In genomic region chr19:58261968-58262921, GRCh38 we compare ENCODE assay signal across 15 cellular contexts. TPM values are rescaled to one million over a fixed set of nuclear protein-coding genes. Genes with fewer than 3 reads are reported as not detected.
DNase-seq lines count a peak whose midpoint lies in the region; ATAC-seq, FAIRE-seq and TF ChIP-seq lines count a peak whose summit lies in the region.
"Had no signal": no experiment of that assay in that cellular context is flagged by ENCODE, and none has a peak within 500 bp of the region (broad histone marks: within the 10 kb centered on the region; RNA-seq: fewer than 3 reads in every experiment).

No MANE protein-coding gene starts in this region.

- H3K9me1 ChIP-seq in K562 (ENCODE audit: control insufficient read depth, insufficient read depth, low read length) = no peaks in the 10 kb centered on the region

- H3K9me3 ChIP-seq in CD8-positive, alpha-beta T cell (ENCODE audit: low read length) = peaks cover 70% of the 10 kb centered on the region
- H3K9me3 ChIP-seq in K562 (replicated peaks; ENCODE audit: control insufficient read depth, insufficient read depth, low read depth, low read length) = peaks cover 86% of the 10 kb centered on the region
- H3K9me3 ChIP-seq in mucosa of stomach (ENCODE audit: control insufficient read depth, low read length) = peaks cover 83% of the 10 kb centered on the region
- peaks cover 0 to 52% (median 15%) of the 10 kb centered on the region in 4 donors for H3K9me3 ChIP-seq in pancreas

- no peaks in the 10 kb centered on the region for H3K4me1 Mint-ChIP-seq in CD8-positive, alpha-beta T cell (ENCODE audit: low read depth)

- TF ChIP-seq EP300 in K562 (IDR thresholded peaks at IDR 0.05; ENCODE audit: low read length) = no peak

- peaks cover 24% of the 10 kb centered on the region for H3K9me3 Mint-ChIP-seq in CD8-positive, alpha-beta T cell

- TF ChIP-seq CTCF in CD8-positive, alpha-beta T cell (IDR thresholded peaks at IDR 0.05) = no peak
- TF ChIP-seq CTCF in K562 (IDR thresholded peaks at IDR 0.05 in 2 of 3, conservative IDR thresholded peaks at IDR 0.05 in 1 of 3; ENCODE audit: insufficient read depth in 2 of 3, low read depth in 1 of 3, low read length in 3 of 3) (no peak), omental fat pad (IDR thresholded peaks at IDR 0.05) (no peak), GM10266 (IDR thresholded peaks at IDR 0.05; ENCODE audit: control insufficient read depth, insufficient read depth, low read depth, missing control alignments) (no peak), pancreas (IDR thresholded peaks at IDR 0.05) (no peak)

- H3K4me2 ChIP-seq in K562 (ENCODE audit: insufficient read depth, low read length) = no peak overlapping the region

- no peak overlapping the region for H3K9ac ChIP-seq in K562 (ENCODE audit: insufficient read depth in 1 of 2, low read depth in 2 of 2, low read length in 2 of 2)
- H3K9ac ChIP-seq in mucosa of stomach (ENCODE audit: low read length) = no peak overlapping the region

- no peak overlapping the region for H3K4me3 Mint-ChIP-seq in CD8-positive, alpha-beta T cell

- TF ChIP-seq RAD21 in K562 (CRISPR knock-in tag; conservative IDR thresholded peaks at IDR 0.05 in 1 of 2, IDR thresholded peaks at IDR 0.05 in 1 of 2) = no peak

- POLR2A ChIA-PET in CD8-positive, alpha-beta T cell (lab: Charles Lee) = interaction anchor here (1.5 kb wide), 1 partner anchor 79 kb away, joined by 5 read pairs; the partner anchor contains the start of gene ZNF274
- POLR2A ChIA-PET in K562 (lab: Yijun Ruan, JAX) = interaction anchor here (0.6 to 1.3 kb wide), 2 partner anchors 12 to 24 kb away, joined by 3 to 4 read pairs; no protein-coding TSS in a partner anchor

- intact Hi-C loops in CD8-positive, alpha-beta T cell (cut with DNase I, micrococcal nuclease) = loop anchor here in 1 of 2 experiments (5.0 kb wide), 1 partner anchor 65 kb away; no protein-coding TSS in a partner anchor
- intact Hi-C loops in K562 (cut with micrococcal nuclease) = no loop called here
- intact Hi-C loops in pancreas (cut with DNase I) = loop anchor here (10.0 kb wide), 3 partner anchors 57 to 137 kb away; no protein-coding TSS in a partner anchor

- no peak overlapping the region for H3K27ac Mint-ChIP-seq in CD8-positive, alpha-beta T cell

- FAIRE-seq in K562 (lab: Jason Lieb, UNC) (no peak), pancreas (lab: Jason Lieb, UNC) (no peak)

- WGBS in K562 (ENCODE audit: insufficient coverage, low coverage, missing lambda C conversion rate) = 90% methylated on average over 19 of the region's 19 CpGs
- 97 to 98% methylated on average over 19 of the region's 19 CpGs for WGBS in pancreas, 2 donors

- H3K27me3 Mint-ChIP-seq in CD8-positive, alpha-beta T cell (ENCODE audit: low read depth) = no peaks in the 10 kb centered on the region

- H3K27me3 ChIP-seq in CD8-positive, alpha-beta T cell (ENCODE audit: insufficient read depth, low read length) = no peaks in the 10 kb centered on the region
- H3K27me3 ChIP-seq in K562 (ENCODE audit: control insufficient read depth in 2 of 2, insufficient read depth in 2 of 2, low read length in 2 of 2) = no peaks in the 10 kb centered on the region
- H3K27me3 ChIP-seq in mucosa of stomach (ENCODE audit: control insufficient read depth, insufficient read depth, low read length) = no peaks in the 10 kb centered on the region
- H3K27me3 ChIP-seq in pancreas = no peaks in the 10 kb centered on the region
- H3K27me3 ChIP-seq: heart right ventricle had no signal

- H3K36me3 Mint-ChIP-seq in CD8-positive, alpha-beta T cell = peaks cover 79% of the 10 kb centered on the region

- peaks cover 29% of the 10 kb centered on the region for H3K36me3 ChIP-seq in CD8-positive, alpha-beta T cell (ENCODE audit: insufficient read depth, low read length)
- H3K36me3 ChIP-seq in K562 (ENCODE audit: control insufficient read depth, insufficient read depth, low read length) (peaks cover 61% of the 10 kb centered on the region), mucosa of stomach (ENCODE audit: control insufficient read depth, insufficient read depth, low read length) (peaks cover 27% of the 10 kb centered on the region), pancreas (peaks cover 0 to 19% (median 7%) of the 10 kb centered on the region in 3 donors)

- H3K79me2 ChIP-seq in K562 (ENCODE audit: control insufficient read depth, insufficient read depth, low read length) = no peaks in the 10 kb centered on the region

- no peak for DNase-seq in CD8-positive, alpha-beta T cell
- DNase-seq in HT-29 (ENCODE audit: low spot score) (peak; percentile 35), K562 (ENCODE audit: extremely low read depth in 1 of 4, low spot score in 3 of 4) (no peak), omental fat pad (ENCODE audit: low spot score) (no peak), GM10266 (ENCODE audit: extremely low spot score) (no peak), pancreas (no peak)
- DNase-seq: amygdala; effector CD8-positive, alpha-beta T cell; heart right ventricle; NCI-H1092 treated with DMSO at 0.1 percent for 48 hours; NCI-H524 had no signal

- no peaks in the 10 kb centered on the region for H3K4me1 ChIP-seq in CD8-positive, alpha-beta T cell (ENCODE audit: insufficient read depth, low read length)
- H3K4me1 ChIP-seq in K562 (replicated peaks in 1 of 2; ENCODE audit: control insufficient read depth in 2 of 2, insufficient read depth in 2 of 2, low read length in 2 of 2) (no peaks in the 10 kb centered on the region), mucosa of stomach (ENCODE audit: control insufficient read depth, insufficient read depth, low read length) (no peaks in the 10 kb centered on the region), pancreas (no peaks in the 10 kb centered on the region)
- H3K4me1 ChIP-seq: heart right ventricle had no signal

- no peak overlapping the region for H2AFZ ChIP-seq in K562 (ENCODE audit: low read depth, low read length)

- no peaks in the 10 kb centered on the region for H4K20me1 ChIP-seq in K562 (replicated peaks; ENCODE audit: control insufficient read depth, insufficient read depth, low read length)

- CTCF ChIA-PET in CD8-positive, alpha-beta T cell (lab: Charles Lee) = no interaction called here
- CTCF ChIA-PET in K562 (lab: Yijun Ruan, JAX; ENCODE audit: low intra/inter-chr PET ratio) = interaction anchor here (0.6 kb wide), 1 partner anchor 38 kb away, joined by 3 read pairs; no protein-coding TSS in a partner anchor

- no peak; the same call in 1 of the 2 replicates for TF ChIP-seq POLR2A in K562 (conservative IDR thresholded peaks at IDR 0.05)

- H3K4me3 ChIP-seq in CD8-positive, alpha-beta T cell (ENCODE audit: low read depth, low read length) = peak overlapping the region; percentile 24
- H3K4me3 ChIP-seq in K562 = no peak overlapping the region
- peak overlapping the region; percentile 21 for H3K4me3 ChIP-seq in mucosa of stomach (ENCODE audit: low read length)
- no peak overlapping the region for H3K4me3 ChIP-seq in pancreas
- H3K4me3 ChIP-seq: heart right ventricle had no signal

- no peak for ATAC-seq in CD8-positive, alpha-beta T cell
- no peak for ATAC-seq in K562
- ATAC-seq in omental fat pad (ENCODE audit: low FRiP score) = no peak
- no peak for ATAC-seq in HG03039 (IDR thresholded peaks at IDR 0.05; ENCODE audit: unreplicated experiment)
- no peak for ATAC-seq in pancreas
- ATAC-seq: heart right ventricle had no signal

- BruUV-seq in K562 (replicated peaks; lab: Mats Ljungman, UMichigan) = TSS peak; percentile 28

- no peak overlapping the region for H3K27ac ChIP-seq in CD8-positive, alpha-beta T cell (ENCODE audit: low read depth, low read length)
- H3K27ac ChIP-seq in K562 (ENCODE audit: extremely low read depth, low read depth, low read length) (no peak overlapping the region), pancreas (no peak overlapping the region)
- H3K27ac ChIP-seq: C4-2B, heart right ventricle, VCaP had no signal

- in situ Hi-C loops in K562 (cut with MboI) = no loop called here

RNA-seq across cellular contexts. Expression of gene ZNF8, which starts 16.5 kb away (rescaled TPM):
- 1 to 10 TPM; 9.2 to 9.5 TPM for total RNA-seq in CD8-positive, alpha-beta T cell
- 6.4 and 8.5 TPM in 2 replicates for total RNA-seq in HT-29 (2014; rRNA removed; shearing (Covaris generic))
- 22.6 and 25.3 TPM in 2 replicates for total RNA-seq in K562 (2011; cell fraction: chromatin; rRNA removed; ENCODE audit: low replicate concordance)
- 15.4 and 17.0 TPM in 2 replicates for total RNA-seq in K562 (2011; cell fraction: nucleolus; rRNA removed)
- total RNA-seq in K562 (2011; cell fraction: nucleoplasm; rRNA removed) = 21.6 and 29.5 TPM in 2 replicates
- total RNA-seq in K562 (2014; rRNA removed) (5.4 and 6.4 TPM in 2 replicates), K562 (2014; rRNA removed; fragmentation: Illumina TruSeq; extraction: Trizol) (5.4 and 5.6 TPM in 2 replicates), K562 (2015; rRNA removed; fragmentation: Illumina TruSeq; extraction: Trizol) (5.6 and 5.8 TPM in 2 replicates), K562 (2021) (7.0 and 7.7 TPM in 2 replicates), omental fat pad (1 to 10 TPM; 4.6 to 9.3 (median 5.9) TPM), pancreas (1 to 10 TPM; 1.6 to 3.6 (median 2.0) TPM)
- polyA plus RNA-seq in K562 (2011; rRNA removed) (4.7 and 6.4 TPM in 2 replicates), K562 (2014; fragmentation: Illumina TruSeq; extraction: Trizol) (3.1 and 3.2 TPM in 2 replicates), K562 (2014; fragmentation: Nextera tagmentation; extraction: Ambion mirVana) (1 to 10 TPM in 1 of 2 experiments, under 1 TPM in 1; 0.71 to 1.0 TPM), K562 (2014; rRNA removed) (3.7 and 3.8 TPM in 2 replicates), pancreas (1 to 10 TPM; 1.4 to 1.5 TPM)
- polyA plus RNA-seq in K562 (2011; cell fraction: cytosol; rRNA removed) = 4.2 and 6.3 TPM in 2 replicates
- polyA plus RNA-seq in K562 (2011; cell fraction: nucleus; rRNA removed) = 12.4 and 13.1 TPM in 2 replicates
- 1.3 and 1.5 TPM in 2 replicates for polyA plus RNA-seq in K562 (2012)
- 10.6 and 11.6 TPM in 2 replicates for polyA minus RNA-seq in K562 (2011; rRNA and poly(A)+ RNA removed)
- 7.4 and 9.4 TPM in 2 replicates for polyA minus RNA-seq in K562 (2011; cell fraction: cytosol; rRNA and poly(A)+ RNA removed)
- 3.9 and 6.4 TPM in 2 replicates for polyA minus RNA-seq in K562 (2011; cell fraction: nucleus; rRNA and poly(A)+ RNA removed)

RNA-seq across cellular contexts. Expression of gene ZNF544, which starts 33.5 kb away (rescaled TPM):
- total RNA-seq in CD8-positive, alpha-beta T cell = 10 to 100 TPM in 1 of 2 experiments, 1 to 10 TPM in 1; 9.5 to 12.5 TPM
- 60.1 and 64.8 TPM in 2 replicates for total RNA-seq in HT-29 (2014; rRNA removed; shearing (Covaris generic))
- 180 and 209 TPM in 2 replicates for total RNA-seq in K562 (2011; cell fraction: chromatin; rRNA removed; ENCODE audit: low replicate concordance)
- total RNA-seq in K562 (2011; cell fraction: nucleolus; rRNA removed) = 126 and 168 TPM in 2 replicates
- total RNA-seq in K562 (2011; cell fraction: nucleoplasm; rRNA removed) = 185 and 198 TPM in 2 replicates
- 59.0 and 64.1 TPM in 2 replicates for total RNA-seq in K562 (2014; rRNA removed)
- 51.3 and 53.5 TPM in 2 replicates for total RNA-seq in K562 (2014; rRNA removed; fragmentation: Illumina TruSeq; extraction: Trizol)
- total RNA-seq in K562 (2015; rRNA removed; fragmentation: Illumina TruSeq; extraction: Trizol) = 37.8 and 39.4 TPM in 2 replicates
- 37.5 and 43.6 TPM in 2 replicates for total RNA-seq in K562 (2021)
- 45.6 and 53.5 TPM in 2 replicates for polyA plus RNA-seq in K562 (2011; rRNA removed)
- polyA plus RNA-seq in K562 (2011; cell fraction: cytosol; rRNA removed) = 58.4 and 62.6 TPM in 2 replicates
- 46.0 and 65.8 TPM in 2 replicates for polyA plus RNA-seq in K562 (2011; cell fraction: nucleus; rRNA removed)
- polyA plus RNA-seq in K562 (2012) = 35.3 and 39.5 TPM in 2 replicates
- 32.3 and 39.3 TPM in 2 replicates for polyA plus RNA-seq in K562 (2014; fragmentation: Illumina TruSeq; extraction: Trizol)
- polyA plus RNA-seq in K562 (2014; fragmentation: Nextera tagmentation; extraction: Ambion mirVana) = 10 to 100 TPM; 23.6 to 28.6 TPM
- polyA plus RNA-seq in K562 (2014; rRNA removed) = 41.4 and 53.8 TPM in 2 replicates
- polyA minus RNA-seq in K562 (2011; rRNA and poly(A)+ RNA removed) = 51.3 and 61.6 TPM in 2 replicates
- 20.8 and 23.3 TPM in 2 replicates for polyA minus RNA-seq in K562 (2011; cell fraction: cytosol; rRNA and poly(A)+ RNA removed)
- 45.1 and 54.5 TPM in 2 replicates for polyA minus RNA-seq in K562 (2011; cell fraction: nucleus; rRNA and poly(A)+ RNA removed)
- 10 to 100 TPM; 21.2 to 31.2 (median 28.4) TPM for total RNA-seq in omental fat pad
- 10 to 100 TPM in 2 of 6 donors, 1 to 10 TPM in 4; 6.5 to 15.8 (median 7.9) TPM for total RNA-seq in pancreas
- polyA plus RNA-seq in pancreas = 10 to 100 TPM; 11.2 to 13.1 TPM

RNA-seq across cellular contexts. Expression of gene ERVK3-1, which starts 42.9 kb away (rescaled TPM):
- total RNA-seq in CD8-positive, alpha-beta T cell = 100 to 1,000 TPM; 174 to 182 TPM
- total RNA-seq in HT-29 (2014; rRNA removed; shearing (Covaris generic)) = 74.2 and 83.4 TPM in 2 replicates
- total RNA-seq in K562 (2011; cell fraction: chromatin; rRNA removed; ENCODE audit: low replicate concordance) = 81.2 and 112 TPM in 2 replicates
- total RNA-seq in K562 (2011; cell fraction: nucleolus; rRNA removed) = 58.4 and 68.7 TPM in 2 replicates
- 96.3 and 156 TPM in 2 replicates for total RNA-seq in K562 (2011; cell fraction: nucleoplasm; rRNA removed)
- total RNA-seq in K562 (2014; rRNA removed) = 114 and 130 TPM in 2 replicates
- 111 and 114 TPM in 2 replicates for total RNA-seq in K562 (2014; rRNA removed; fragmentation: Illumina TruSeq; extraction: Trizol)
- total RNA-seq in K562 (2015; rRNA removed; fragmentation: Illumina TruSeq; extraction: Trizol) = 123 and 136 TPM in 2 replicates
- 84.5 and 90.3 TPM in 2 replicates for total RNA-seq in K562 (2021)
- polyA plus RNA-seq in K562 (2011; rRNA removed) = 66.9 and 87.6 TPM in 2 replicates
- 48.8 and 49.6 TPM in 2 replicates for polyA plus RNA-seq in K562 (2011; cell fraction: cytosol; rRNA removed)
- polyA plus RNA-seq in K562 (2011; cell fraction: nucleus; rRNA removed) = 180 and 251 TPM in 2 replicates
- 76.9 and 94.1 TPM in 2 replicates for polyA plus RNA-seq in K562 (2012)
- 136 and 153 TPM in 2 replicates for polyA plus RNA-seq in K562 (2014; fragmentation: Illumina TruSeq; extraction: Trizol)
- polyA plus RNA-seq in K562 (2014; fragmentation: Nextera tagmentation; extraction: Ambion mirVana) = 100 to 1,000 TPM; 261 to 299 TPM
- polyA plus RNA-seq in K562 (2014; rRNA removed) = 109 and 119 TPM in 2 replicates
- polyA minus RNA-seq in K562 (2011; rRNA and poly(A)+ RNA removed) = 61.6 and 69.6 TPM in 2 replicates
- 21.6 and 23.1 TPM in 2 replicates for polyA minus RNA-seq in K562 (2011; cell fraction: cytosol; rRNA and poly(A)+ RNA removed)
- 105 and 140 TPM in 2 replicates for polyA minus RNA-seq in K562 (2011; cell fraction: nucleus; rRNA and poly(A)+ RNA removed)
- 10 to 100 TPM; 39.5 to 85.1 (median 59.2) TPM for total RNA-seq in omental fat pad
- total RNA-seq in pancreas = 10 to 100 TPM in 5 of 6 donors, 1 to 10 TPM in 1; 8.6 to 17.6 (median 14.0) TPM
- polyA plus RNA-seq in pancreas = 10 to 100 TPM; 21.0 to 41.6 TPM

Comparison
In these comparisons a context has a peak if more than half of its experiments do, and no peak if none do; other contexts are left out.
1. H3K4me3 ChIP-seq: peak in CD8-positive, alpha-beta T cell (single experiment) and mucosa of stomach (single experiment); none in K562 (single experiment) and pancreas (0 of 4).